ENCODE assay signal across 1 cellular context in the genomic region with DNA sequence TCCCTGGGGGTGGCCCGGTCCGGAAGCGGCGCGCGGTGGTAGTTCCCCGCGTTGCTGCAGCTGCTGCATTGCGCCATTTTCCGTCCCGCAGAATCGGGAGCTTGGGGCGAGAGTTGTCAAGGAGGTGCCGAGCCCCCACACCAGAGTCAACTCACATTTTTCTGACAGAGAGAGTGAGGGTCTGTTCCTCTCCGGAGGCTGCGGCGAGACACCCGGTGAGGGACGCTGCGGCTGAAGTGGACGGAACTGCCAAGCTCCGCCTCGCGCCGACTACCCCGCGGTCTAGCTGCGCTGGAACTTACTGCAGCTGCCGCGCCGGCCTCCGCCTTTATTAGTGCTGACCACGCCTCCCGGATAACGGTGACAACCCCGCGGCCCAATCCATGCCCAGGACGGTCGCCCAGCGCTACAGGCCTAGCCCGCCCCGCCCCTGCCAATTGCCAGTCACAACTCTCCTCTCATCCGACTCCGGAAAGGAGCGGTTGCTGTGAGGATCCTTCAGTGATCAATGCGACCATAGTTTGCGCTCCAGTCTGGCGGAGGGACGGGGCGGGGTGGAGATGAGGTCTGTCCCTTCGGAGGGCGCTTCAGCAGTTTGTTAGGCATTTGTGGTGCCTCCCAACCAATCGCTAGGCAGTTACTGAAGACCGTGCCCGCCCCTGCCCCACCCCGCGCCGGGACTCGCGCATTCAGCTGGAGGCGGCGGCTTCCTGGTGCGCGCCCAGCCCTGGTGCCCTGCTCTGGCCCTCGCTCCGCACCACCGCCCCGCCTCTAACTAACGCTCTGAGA.
TF ChIP-seq lines count a peak whose summit lies in the region.

A gene with protein sequence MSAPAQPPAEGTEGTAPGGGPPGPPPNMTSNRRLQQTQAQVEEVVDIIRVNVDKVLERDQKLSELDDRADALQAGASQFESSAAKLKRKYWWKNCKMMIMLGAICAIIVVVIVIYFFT (minus strand): TSS at position 303 of the 789 bp plus-strand sequence. CDS start 146 bp downstream, at position 157.

TF ChIP-seq in K562, 482 proteins besides CTCF, POLR2A, EP300 and RAD21 (continued from another document and continues in another):
- TF ChIP-seq, protein P1, sequence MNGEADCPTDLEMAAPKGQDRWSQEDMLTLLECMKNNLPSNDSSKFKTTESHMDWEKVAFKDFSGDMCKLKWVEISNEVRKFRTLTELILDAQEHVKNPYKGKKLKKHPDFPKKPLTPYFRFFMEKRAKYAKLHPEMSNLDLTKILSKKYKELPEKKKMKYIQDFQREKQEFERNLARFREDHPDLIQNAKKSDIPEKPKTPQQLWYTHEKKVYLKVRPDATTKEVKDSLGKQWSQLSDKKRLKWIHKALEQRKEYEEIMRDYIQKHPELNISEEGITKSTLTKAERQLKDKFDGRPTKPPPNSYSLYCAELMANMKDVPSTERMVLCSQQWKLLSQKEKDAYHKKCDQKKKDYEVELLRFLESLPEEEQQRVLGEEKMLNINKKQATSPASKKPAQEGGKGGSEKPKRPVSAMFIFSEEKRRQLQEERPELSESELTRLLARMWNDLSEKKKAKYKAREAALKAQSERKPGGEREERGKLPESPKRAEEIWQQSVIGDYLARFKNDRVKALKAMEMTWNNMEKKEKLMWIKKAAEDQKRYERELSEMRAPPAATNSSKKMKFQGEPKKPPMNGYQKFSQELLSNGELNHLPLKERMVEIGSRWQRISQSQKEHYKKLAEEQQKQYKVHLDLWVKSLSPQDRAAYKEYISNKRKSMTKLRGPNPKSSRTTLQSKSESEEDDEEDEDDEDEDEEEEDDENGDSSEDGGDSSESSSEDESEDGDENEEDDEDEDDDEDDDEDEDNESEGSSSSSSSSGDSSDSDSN (IDR thresholded peaks at IDR 0.05; ENCODE audit: borderline replicate concordance in 1 of 2, low read depth in 2 of 2, low read length in 2 of 2) = 0 out of 4 replicates have a peak, but pooled peaks of 1 of the 2 experiments have one; percentile 31
- TF ChIP-seq RBM25 (IDR thresholded peaks at IDR 0.05; ENCODE audit: low read depth, low read length, severe bottlenecking) (peak; percentile 73), NBN (IDR thresholded peaks at IDR 0.05; ENCODE audit: low read depth) (peak; percentile 44; the same call in 1 of the 2 replicates), ZNF316 (IDR thresholded peaks at IDR 0.05) (peak; percentile 46; the same call in 1 of the 2 replicates), STAT5A (IDR thresholded peaks at IDR 0.05; ENCODE audit: borderline replicate concordance, low read length) (no peak), RB1 (IDR thresholded peaks at IDR 0.05; ENCODE audit: low read depth) (peak; percentile 64; the same call in 1 of the 2 replicates), SPI1 (IDR thresholded peaks at IDR 0.05; ENCODE audit: borderline replicate concordance, low read depth, low read length) (0 out of 2 replicates have a peak, but pooled peaks have one; percentile 7), SP1 (CRISPR knock-in tag; IDR thresholded peaks at IDR 0.05) (peak; percentile 84), ZNF184 (CRISPR knock-in tag; IDR thresholded peaks at IDR 0.05) (no peak), FOXJ3 (CRISPR knock-in tag; IDR thresholded peaks at IDR 0.05) (no peak), MCM7 (IDR thresholded peaks at IDR 0.05) (no peak), NEUROD1 (IDR thresholded peaks at IDR 0.05; ENCODE audit: borderline replicate concordance, low read depth, low read length, partially characterized antibody) (peak; percentile 72), TCF7 (IDR thresholded peaks at IDR 0.05; ENCODE audit: borderline replicate concordance) (peak; percentile 38; the same call in 1 of the 2 replicates), ZZZ3 (IDR thresholded peaks at IDR 0.05) (no peak), CEBPG (CRISPR knock-in tag; IDR thresholded peaks at IDR 0.05) (peak; percentile 73), CEBPG (tag; conservative IDR thresholded peaks at IDR 0.05 in 1 of 2, IDR thresholded peaks at IDR 0.05 in 1 of 2) (peak in 1 of 2 experiments; percentile 85; a peak in 2 of 4 replicates), ATF7 (IDR thresholded peaks at IDR 0.05) (peak; percentile 57; the same call in 1 of the 2 replicates), ATF1 (CRISPR knock-in tag; IDR thresholded peaks at IDR 0.05) (no peak), ATF1 (tag; IDR thresholded peaks at IDR 0.05) (peak; percentile 77), BHLHE40 (IDR thresholded peaks at IDR 0.05; ENCODE audit: low read length) (0 out of 2 replicates have a peak, but pooled peaks have one; percentile 12), LCOR (CRISPR knock-in tag; IDR thresholded peaks at IDR 0.05) (peak; percentile 48; the same call in 1 of the 2 replicates), MXI1 (IDR thresholded peaks at IDR 0.05; ENCODE audit: low read depth, low read length) (peak; percentile 37; the same call in 1 of the 2 replicates), ZNF780A (CRISPR knock-in tag; IDR thresholded peaks at IDR 0.05) (no peak), ZNF444 (CRISPR knock-in tag; IDR thresholded peaks at IDR 0.05) (no peak), SREBF2 (CRISPR knock-in tag; IDR thresholded peaks at IDR 0.05) (no peak), KDM2B (CRISPR knock-in tag; IDR thresholded peaks at IDR 0.05) (no peak), SIN3A (IDR thresholded peaks at IDR 0.05; ENCODE audit: borderline replicate concordance in 2 of 2, control insufficient read depth in 1 of 2, low read depth in 2 of 2, low read length in 2 of 2) (peak in 1 of 2 experiments; percentile 42; a peak in 1 of 4 replicates), CBX5 (IDR thresholded peaks at IDR 0.05; ENCODE audit: borderline replicate concordance, low read depth) (no peak), PHF8 (IDR thresholded peaks at IDR 0.05; ENCODE audit: borderline replicate concordance, low read length) (peak; percentile 86; the same call in 1 of the 2 replicates), CCNT2 (IDR thresholded peaks at IDR 0.05; ENCODE audit: borderline replicate concordance, extremely low read depth, insufficient read length, low read depth, low read length) (peak; percentile 36), FOS (IDR thresholded peaks at IDR 0.05; ENCODE audit: extremely low read depth, insufficient read length) (peak; percentile 56), SIRT6 (IDR thresholded peaks at IDR 0.05; ENCODE audit: low read depth, low read length) (no peak)
- TF ChIP-seq, protein P2, sequence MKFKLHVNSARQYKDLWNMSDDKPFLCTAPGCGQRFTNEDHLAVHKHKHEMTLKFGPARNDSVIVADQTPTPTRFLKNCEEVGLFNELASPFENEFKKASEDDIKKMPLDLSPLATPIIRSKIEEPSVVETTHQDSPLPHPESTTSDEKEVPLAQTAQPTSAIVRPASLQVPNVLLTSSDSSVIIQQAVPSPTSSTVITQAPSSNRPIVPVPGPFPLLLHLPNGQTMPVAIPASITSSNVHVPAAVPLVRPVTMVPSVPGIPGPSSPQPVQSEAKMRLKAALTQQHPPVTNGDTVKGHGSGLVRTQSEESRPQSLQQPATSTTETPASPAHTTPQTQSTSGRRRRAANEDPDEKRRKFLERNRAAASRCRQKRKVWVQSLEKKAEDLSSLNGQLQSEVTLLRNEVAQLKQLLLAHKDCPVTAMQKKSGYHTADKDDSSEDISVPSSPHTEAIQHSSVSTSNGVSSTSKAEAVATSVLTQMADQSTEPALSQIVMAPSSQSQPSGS (CRISPR knock-in tag; IDR thresholded peaks at IDR 0.05) = 0 out of 2 replicates have a peak, but pooled peaks have one; percentile 38
- TF ChIP-seq, protein P3, sequence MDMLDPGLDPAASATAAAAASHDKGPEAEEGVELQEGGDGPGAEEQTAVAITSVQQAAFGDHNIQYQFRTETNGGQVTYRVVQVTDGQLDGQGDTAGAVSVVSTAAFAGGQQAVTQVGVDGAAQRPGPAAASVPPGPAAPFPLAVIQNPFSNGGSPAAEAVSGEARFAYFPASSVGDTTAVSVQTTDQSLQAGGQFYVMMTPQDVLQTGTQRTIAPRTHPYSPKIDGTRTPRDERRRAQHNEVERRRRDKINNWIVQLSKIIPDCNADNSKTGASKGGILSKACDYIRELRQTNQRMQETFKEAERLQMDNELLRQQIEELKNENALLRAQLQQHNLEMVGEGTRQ (CRISPR knock-in tag; IDR thresholded peaks at IDR 0.05) = no peak
- TF ChIP-seq, protein P4, sequence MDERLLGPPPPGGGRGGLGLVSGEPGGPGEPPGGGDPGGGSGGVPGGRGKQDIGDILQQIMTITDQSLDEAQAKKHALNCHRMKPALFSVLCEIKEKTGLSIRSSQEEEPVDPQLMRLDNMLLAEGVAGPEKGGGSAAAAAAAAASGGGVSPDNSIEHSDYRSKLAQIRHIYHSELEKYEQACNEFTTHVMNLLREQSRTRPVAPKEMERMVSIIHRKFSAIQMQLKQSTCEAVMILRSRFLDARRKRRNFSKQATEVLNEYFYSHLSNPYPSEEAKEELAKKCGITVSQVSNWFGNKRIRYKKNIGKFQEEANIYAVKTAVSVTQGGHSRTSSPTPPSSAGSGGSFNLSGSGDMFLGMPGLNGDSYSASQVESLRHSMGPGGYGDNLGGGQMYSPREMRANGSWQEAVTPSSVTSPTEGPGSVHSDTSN (CRISPR knock-in tag; IDR thresholded peaks at IDR 0.05; ENCODE audit: low read depth) = no peak
- TF ChIP-seq, protein P4 (tag; conservative IDR thresholded peaks at IDR 0.05; ENCODE audit: low read depth) = peak; percentile 93
- TF ChIP-seq, protein P5, sequence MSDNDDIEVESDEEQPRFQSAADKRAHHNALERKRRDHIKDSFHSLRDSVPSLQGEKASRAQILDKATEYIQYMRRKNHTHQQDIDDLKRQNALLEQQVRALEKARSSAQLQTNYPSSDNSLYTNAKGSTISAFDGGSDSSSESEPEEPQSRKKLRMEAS (CRISPR knock-in tag; IDR thresholded peaks at IDR 0.05) = peak; percentile 58
- TF ChIP-seq, protein P6, sequence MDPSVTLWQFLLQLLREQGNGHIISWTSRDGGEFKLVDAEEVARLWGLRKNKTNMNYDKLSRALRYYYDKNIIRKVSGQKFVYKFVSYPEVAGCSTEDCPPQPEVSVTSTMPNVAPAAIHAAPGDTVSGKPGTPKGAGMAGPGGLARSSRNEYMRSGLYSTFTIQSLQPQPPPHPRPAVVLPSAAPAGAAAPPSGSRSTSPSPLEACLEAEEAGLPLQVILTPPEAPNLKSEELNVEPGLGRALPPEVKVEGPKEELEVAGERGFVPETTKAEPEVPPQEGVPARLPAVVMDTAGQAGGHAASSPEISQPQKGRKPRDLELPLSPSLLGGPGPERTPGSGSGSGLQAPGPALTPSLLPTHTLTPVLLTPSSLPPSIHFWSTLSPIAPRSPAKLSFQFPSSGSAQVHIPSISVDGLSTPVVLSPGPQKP (CRISPR knock-in tag; IDR thresholded peaks at IDR 0.05) = no peak
- TF ChIP-seq, protein P7, sequence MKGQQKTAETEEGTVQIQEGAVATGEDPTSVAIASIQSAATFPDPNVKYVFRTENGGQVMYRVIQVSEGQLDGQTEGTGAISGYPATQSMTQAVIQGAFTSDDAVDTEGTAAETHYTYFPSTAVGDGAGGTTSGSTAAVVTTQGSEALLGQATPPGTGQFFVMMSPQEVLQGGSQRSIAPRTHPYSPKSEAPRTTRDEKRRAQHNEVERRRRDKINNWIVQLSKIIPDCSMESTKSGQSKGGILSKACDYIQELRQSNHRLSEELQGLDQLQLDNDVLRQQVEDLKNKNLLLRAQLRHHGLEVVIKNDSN (CRISPR knock-in tag; IDR thresholded peaks at IDR 0.05) = peak; percentile 45; the same call in 1 of the 2 replicates
- TF ChIP-seq, protein P8, sequence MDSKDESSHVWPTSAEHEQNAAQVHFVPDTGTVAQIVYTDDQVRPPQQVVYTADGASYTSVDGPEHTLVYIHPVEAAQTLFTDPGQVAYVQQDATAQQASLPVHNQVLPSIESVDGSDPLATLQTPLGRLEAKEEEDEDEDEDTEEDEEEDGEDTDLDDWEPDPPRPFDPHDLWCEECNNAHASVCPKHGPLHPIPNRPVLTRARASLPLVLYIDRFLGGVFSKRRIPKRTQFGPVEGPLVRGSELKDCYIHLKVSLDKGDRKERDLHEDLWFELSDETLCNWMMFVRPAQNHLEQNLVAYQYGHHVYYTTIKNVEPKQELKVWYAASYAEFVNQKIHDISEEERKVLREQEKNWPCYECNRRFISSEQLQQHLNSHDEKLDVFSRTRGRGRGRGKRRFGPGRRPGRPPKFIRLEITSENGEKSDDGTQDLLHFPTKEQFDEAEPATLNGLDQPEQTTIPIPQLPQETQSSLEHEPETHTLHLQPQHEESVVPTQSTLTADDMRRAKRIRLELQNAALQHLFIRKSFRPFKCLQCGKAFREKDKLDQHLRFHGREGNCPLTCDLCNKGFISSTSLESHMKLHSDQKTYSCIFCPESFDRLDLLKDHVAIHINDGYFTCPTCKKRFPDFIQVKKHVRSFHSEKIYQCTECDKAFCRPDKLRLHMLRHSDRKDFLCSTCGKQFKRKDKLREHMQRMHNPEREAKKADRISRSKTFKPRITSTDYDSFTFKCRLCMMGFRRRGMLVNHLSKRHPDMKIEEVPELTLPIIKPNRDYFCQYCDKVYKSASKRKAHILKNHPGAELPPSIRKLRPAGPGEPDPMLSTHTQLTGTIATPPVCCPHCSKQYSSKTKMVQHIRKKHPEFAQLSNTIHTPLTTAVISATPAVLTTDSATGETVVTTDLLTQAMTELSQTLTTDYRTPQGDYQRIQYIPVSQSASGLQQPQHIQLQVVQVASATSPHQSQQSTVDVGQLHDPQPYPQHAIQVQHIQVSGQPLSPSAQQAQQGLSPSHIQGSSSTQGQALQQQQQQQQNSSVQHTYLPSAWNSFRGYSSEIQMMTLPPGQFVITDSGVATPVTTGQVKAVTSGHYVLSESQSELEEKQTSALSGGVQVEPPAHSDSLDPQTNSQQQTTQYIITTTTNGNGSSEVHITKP (IDR thresholded peaks at IDR 0.05; ENCODE audit: partially characterized antibody) = peak; percentile 81
- TF ChIP-seq, protein P9, sequence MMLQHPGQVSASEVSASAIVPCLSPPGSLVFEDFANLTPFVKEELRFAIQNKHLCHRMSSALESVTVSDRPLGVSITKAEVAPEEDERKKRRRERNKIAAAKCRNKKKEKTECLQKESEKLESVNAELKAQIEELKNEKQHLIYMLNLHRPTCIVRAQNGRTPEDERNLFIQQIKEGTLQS (IDR thresholded peaks at IDR 0.05) = no peak
- TF ChIP-seq, protein P9 (CRISPR knock-in tag; conservative IDR thresholded peaks at IDR 0.05) = no peak
- TF ChIP-seq, protein P10, sequence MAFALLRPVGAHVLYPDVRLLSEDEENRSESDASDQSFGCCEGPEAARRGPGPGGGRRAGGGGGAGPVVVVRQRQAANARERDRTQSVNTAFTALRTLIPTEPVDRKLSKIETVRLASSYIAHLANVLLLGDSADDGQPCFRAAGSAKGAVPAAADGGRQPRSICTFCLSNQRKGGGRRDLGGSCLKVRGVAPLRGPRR (CRISPR knock-in tag; IDR thresholded peaks at IDR 0.05) = no peak
- TF ChIP-seq, protein P11, sequence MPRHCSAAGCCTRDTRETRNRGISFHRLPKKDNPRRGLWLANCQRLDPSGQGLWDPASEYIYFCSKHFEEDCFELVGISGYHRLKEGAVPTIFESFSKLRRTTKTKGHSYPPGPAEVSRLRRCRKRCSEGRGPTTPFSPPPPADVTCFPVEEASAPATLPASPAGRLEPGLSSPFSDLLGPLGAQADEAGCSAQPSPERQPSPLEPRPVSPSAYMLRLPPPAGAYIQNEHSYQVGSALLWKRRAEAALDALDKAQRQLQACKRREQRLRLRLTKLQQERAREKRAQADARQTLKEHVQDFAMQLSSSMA (CRISPR knock-in tag; IDR thresholded peaks at IDR 0.05) = peak; percentile 53; the same call in 1 of the 2 replicates
